ENCODE assay signal across 9 cellular contexts in the genomic region with DNA sequence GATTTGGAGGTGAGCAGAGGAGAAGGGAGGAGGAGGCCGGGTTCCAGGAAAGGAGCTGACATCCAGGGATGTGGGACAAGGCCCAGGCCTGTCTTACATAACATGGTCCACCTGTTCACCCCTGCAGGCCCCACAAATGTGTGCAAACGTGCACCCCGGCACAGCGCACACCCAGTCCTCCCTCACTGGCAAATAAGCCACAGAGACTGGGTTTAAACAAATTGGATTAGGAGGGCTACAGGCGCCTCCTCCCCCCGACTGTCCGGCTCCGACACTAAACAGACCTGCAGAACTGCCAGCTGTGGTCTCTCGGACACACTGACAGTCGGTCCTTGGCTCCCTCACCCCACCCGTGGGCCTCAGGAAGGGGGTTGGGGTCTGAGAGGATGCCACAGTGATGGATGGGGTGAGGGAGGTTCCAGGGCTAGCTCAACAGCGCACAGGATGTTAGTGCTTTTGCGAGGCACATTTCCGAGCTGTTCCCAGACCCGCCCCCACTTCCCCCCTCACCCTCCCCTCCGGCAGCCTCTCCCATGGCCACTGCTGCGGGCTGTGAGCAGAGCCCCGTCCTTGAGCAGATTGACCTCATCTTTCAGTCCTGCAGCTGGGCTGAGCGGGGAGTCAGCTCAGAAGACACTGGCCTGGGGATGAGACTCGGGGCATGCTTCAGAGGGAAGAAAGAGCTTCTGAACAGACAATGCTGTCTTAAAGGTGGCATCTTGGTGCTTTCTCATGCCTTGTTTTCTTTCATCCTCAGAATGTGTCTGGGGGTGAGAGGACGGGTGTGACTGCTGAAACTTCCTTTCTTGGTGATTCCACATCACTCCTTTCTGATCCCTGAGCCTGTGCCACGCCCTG. TPM values are rescaled to one million over a fixed set of nuclear protein-coding genes. Genes with fewer than 3 reads are reported as not detected.
DNase-seq lines count a peak whose midpoint lies in the region; ATAC-seq, FAIRE-seq and TF ChIP-seq lines count a peak whose summit lies in the region.
"Had no signal": no experiment of that assay in that cellular context is flagged by ENCODE, and none has a peak within 500 bp of the region (broad histone marks: within the 10 kb centered on the region; RNA-seq: fewer than 3 reads in every experiment).

No MANE protein-coding gene starts in this region.

- no peak for TF ChIP-seq CTCF in H1 (IDR thresholded peaks at IDR 0.05; ENCODE audit: control extremely low read depth in 1 of 3, insufficient read depth in 1 of 3, low read depth in 1 of 3, low read length in 3 of 3)
- no peak for TF ChIP-seq CTCF in uterus (IDR thresholded peaks at IDR 0.05)

- no peak overlapping the region for H3K4me2 ChIP-seq in H1 (ENCODE audit: insufficient read depth in 1 of 2, low read depth in 2 of 2, low read length in 2 of 2)

- DNase-seq in activated naive CD4-positive, alpha-beta T cell treated with anti-CD3 and anti-CD28 coated beads for 36 hours, result peak; percentile 38
- DNase-seq in activated naive CD4-positive, alpha-beta T cell treated with anti-CD3 and anti-CD28 coated beads, Interleukin-2, amount 50 U/mL, for 16 hours, result no peak
- no peak for DNase-seq in H1 (ENCODE audit: low read depth in 1 of 2, low spot score in 2 of 2)
- peak; percentile 90 to 92 for DNase-seq in uterus
- DNase-seq in activated CD4-positive, alpha-beta T cell treated with anti-CD3 and anti-CD28 coated beads for 1 hour, result no peak

- H4K91ac ChIP-seq in H1 (replicated peaks; ENCODE audit: insufficient read length, low read length), result peak overlapping the region; percentile 48

- no peak overlapping the region; the same call in 1 of the 2 replicates for H2AK5ac ChIP-seq in H1 (ENCODE audit: low read depth, low read length)

- H3K4ac ChIP-seq in H1 (replicated peaks; ENCODE audit: insufficient read length, low read depth, low read length), result no peak overlapping the region

- no peak overlapping the region for H3K27ac ChIP-seq in H1 (ENCODE audit: low read depth, low read length)
- H3K27ac ChIP-seq in mesodermal cell (ENCODE audit: low read depth, low read length, severe bottlenecking), result peak overlapping the region; percentile 91
- peak overlapping the region; percentile 99 for H3K27ac ChIP-seq in uterus

- H3K14ac ChIP-seq in H1 (ENCODE audit: insufficient read length), result no peak overlapping the region

- H3K4me3 Mint-ChIP-seq in activated naive CD4-positive, alpha-beta T cell treated with anti-CD3 and anti-CD28 coated beads for 36 hours, result no peak overlapping the region

- no peak overlapping the region for H3K23ac ChIP-seq in H1 (ENCODE audit: insufficient read length)

- H3K18ac ChIP-seq in H1 (ENCODE audit: extremely low read depth, low read length), result no peak overlapping the region

- H3K56ac ChIP-seq in H1 (replicated peaks; ENCODE audit: insufficient read length, low read depth, low read length), result no peak overlapping the region

- peak overlapping the region; percentile 24; the same call in 1 of the 2 replicates for H2BK5ac ChIP-seq in H1 (ENCODE audit: low read depth, low read length)

- peak overlapping the region; percentile 82; the same call in 1 of the 2 replicates for H2BK20ac ChIP-seq in H1 (ENCODE audit: low read length)

- H3K79me2 ChIP-seq in H1 (ENCODE audit: control insufficient read depth in 1 of 2, insufficient read depth in 2 of 2, low read length in 2 of 2), result no peaks in the 10 kb centered on the region

- WGBS in H1 (ENCODE audit: extremely low coverage in 1 of 2, insufficient coverage in 1 of 2, insufficient read length in 1 of 2, insufficient replicate concordance in 2 of 2, low coverage in 1 of 2, low lambda C conversion rate in 2 of 2, missing lambda C conversion rate in 1 of 2), 2 experiments, result 75% methylated on average over 18 of the region's 22 CpGs; no CpG with 5 or more reads in 1 of the 2 experiments
- 66 to 78% methylated on average over 11 of the region's 22 CpGs for WGBS in mesodermal cell (ENCODE audit: insufficient coverage in 2 of 2), 2 experiments

- H2BK15ac ChIP-seq in H1 (ENCODE audit: low read length), result peak overlapping the region; percentile 89; the same call in 1 of the 2 replicates

- H3K36me3 Mint-ChIP-seq in activated naive CD4-positive, alpha-beta T cell treated with anti-CD3 and anti-CD28 coated beads for 36 hours (ENCODE audit: low read depth), result no peaks in the 10 kb centered on the region

- POLR2A ChIA-PET in H1 (lab: Charles Lee; ENCODE audit: partially characterized antibody), result interaction anchor here (0.6 to 1.3 kb wide), 3 partner anchors 23 to 101 kb away, joined by 3 to 5 read pairs (median 3); no protein-coding TSS in a partner anchor

- H3K79me1 ChIP-seq in H1 (ENCODE audit: low read depth, low read length), result no peaks in the 10 kb centered on the region

- no peak for FAIRE-seq in H1 (lab: Jason Lieb, UNC)

- H3K4me1 Mint-ChIP-seq in activated naive CD4-positive, alpha-beta T cell treated with anti-CD3 and anti-CD28 coated beads for 36 hours (ENCODE audit: low read depth), result peaks cover 14% of the 10 kb centered on the region

- H3K4me3 ChIP-seq in H1 (ENCODE audit: extremely low read depth in 1 of 4, insufficient read depth in 2 of 4, low read depth in 3 of 4, low read length in 4 of 4), result no peak overlapping the region
- H3K4me3 ChIP-seq in mesodermal cell (ENCODE audit: extremely low read depth, insufficient read depth, low read length, poor library complexity, severe bottlenecking), result peak overlapping the region; percentile 14
- no peak overlapping the region for H3K4me3 ChIP-seq in uterus

- H2AFZ ChIP-seq in H1 (ENCODE audit: low read length), result peak overlapping the region; percentile 19; the same call in 1 of the 2 replicates

- H3K23me2 ChIP-seq in H1 (ENCODE audit: low read depth, low read length), result no peaks in the 10 kb centered on the region

- H3K27me3 Mint-ChIP-seq in activated naive CD4-positive, alpha-beta T cell treated with anti-CD3 and anti-CD28 coated beads for 36 hours (ENCODE audit: low read depth), result no peaks in the 10 kb centered on the region

- no peaks in the 10 kb centered on the region for H3K9me3 Mint-ChIP-seq in activated naive CD4-positive, alpha-beta T cell treated with anti-CD3 and anti-CD28 coated beads for 36 hours

- H2BK12ac ChIP-seq in H1 (ENCODE audit: low read depth, low read length), result peak overlapping the region; percentile 84; the same call in 1 of the 2 replicates

- H4K8ac ChIP-seq in H1 (ENCODE audit: extremely low read depth, insufficient read depth, low read length), result no peak overlapping the region

- H3K9me3 ChIP-seq in H1 (ENCODE audit: insufficient read depth in 2 of 2, low read depth in 1 of 2, low read length in 1 of 2) (no peaks in the 10 kb centered on the region), mesodermal cell (ENCODE audit: control insufficient read depth, low read length) (no peaks in the 10 kb centered on the region), uterus (no peaks in the 10 kb centered on the region)

- peak in 1 of 2 experiments; percentile 22; a peak in 1 of 3 replicates for TF ChIP-seq EP300 in H1 (IDR thresholded peaks at IDR 0.05; ENCODE audit: borderline replicate concordance in 1 of 2, low read depth in 2 of 2, low read length in 2 of 2)

- H2BK120ac ChIP-seq in H1 (replicated peaks; ENCODE audit: low read depth, low read length), result no peak overlapping the region

- TF ChIP-seq RAD21 in H1 (IDR thresholded peaks at IDR 0.05 in 1 of 2, conservative IDR thresholded peaks at IDR 0.05 in 1 of 2; ENCODE audit: low read depth in 2 of 2, low read length in 2 of 2), result no peak

- CTCF ChIA-PET in activated naive CD4-positive, alpha-beta T cell treated with anti-CD3 and anti-CD28 coated beads for 36 hours (lab: Charles Lee), result interaction anchor here (0.6 to 3.3 kb wide), 8 partner anchors 10 to 1059 kb away, joined by 3 to 19 read pairs (median 3); no protein-coding TSS in a partner anchor
- CTCF ChIA-PET in H1 (lab: Charles Lee; ENCODE audit: partially characterized antibody), result interaction anchor here (0.6 to 8.7 kb wide), 18 partner anchors 7 to 477 kb away, joined by 3 to 133 read pairs (median 4); a partner anchor contains a TSS

- TF ChIP-seq POLR2A in H1 (IDR thresholded peaks at IDR 0.05; ENCODE audit: control extremely low read depth in 1 of 2, low read depth in 2 of 2, low read length in 2 of 2) (no peak), uterus (IDR thresholded peaks at IDR 0.05) (no peak)

- intact Hi-C loops in activated naive CD4-positive, alpha-beta T cell treated with anti-CD3 and anti-CD28 coated beads for 36 hours (cut with micrococcal nuclease), result no loop called here
- intact Hi-C loops in uterus (cut with DNase I; ENCODE audit: low total_unique reads), result no loop called here

- H3K4me1 ChIP-seq in H1 (replicated peaks in 1 of 4; ENCODE audit: control insufficient read depth in 3 of 4, insufficient read depth in 4 of 4, low read length in 3 of 4), result peaks cover 11 to 33% (median 20%) of the 10 kb centered on the region in 4 experiments
- H3K4me1 ChIP-seq in mesodermal cell (ENCODE audit: control insufficient read depth, insufficient read depth, low read length, poor library complexity, severe bottlenecking), result peaks cover 66% of the 10 kb centered on the region
- H3K4me1 ChIP-seq in uterus, result peaks cover 18 to 19% of the 10 kb centered on the region in 2 donors

- no peaks in the 10 kb centered on the region for H4K20me1 ChIP-seq in H1 (replicated peaks in 1 of 2; ENCODE audit: control insufficient read depth in 1 of 2, insufficient read depth in 2 of 2, low read length in 2 of 2)

- H3K27ac Mint-ChIP-seq in activated naive CD4-positive, alpha-beta T cell treated with anti-CD3 and anti-CD28 coated beads for 36 hours, result no peak overlapping the region

- H3K9ac ChIP-seq in H1 (replicated peaks in 1 of 4; ENCODE audit: extremely low read depth in 1 of 4, low read depth in 3 of 4, low read length in 3 of 4), result peak overlapping the region in 1 of 4 experiments; percentile 18; a peak in 1 of 7 replicates

- no peaks in the 10 kb centered on the region for H3K36me3 ChIP-seq in H1 (ENCODE audit: control insufficient read depth in 2 of 4, insufficient read depth in 4 of 4, low read length in 3 of 4)
- peaks cover 4% of the 10 kb centered on the region for H3K36me3 ChIP-seq in mesodermal cell (ENCODE audit: control insufficient read depth, insufficient read depth, low read length)
- no peaks in the 10 kb centered on the region for H3K36me3 ChIP-seq in uterus

- H4K5ac ChIP-seq in H1 (ENCODE audit: insufficient read length, low read depth, low read length), result no peak overlapping the region

- ATAC-seq in HG03565 (IDR thresholded peaks at IDR 0.05; ENCODE audit: unreplicated experiment), result no peak
- ATAC-seq in GM19395 (IDR thresholded peaks at IDR 0.05; ENCODE audit: unreplicated experiment), result no peak

- no peaks in the 10 kb centered on the region for H3K27me3 ChIP-seq in H1 (replicated peaks in 1 of 4; ENCODE audit: control insufficient read depth in 3 of 4, extremely low read depth in 1 of 4, insufficient read depth in 3 of 4, low read length in 3 of 4)
- H3K27me3 ChIP-seq in uterus, result no peaks in the 10 kb centered on the region

RNA-seq across cellular contexts. Expression of a gene that starts 43.6 kb away (rescaled TPM):
- total RNA-seq in activated naive CD4-positive, alpha-beta T cell treated with anti-CD3 and anti-CD28 coated beads for 36 hours, result not detected
- not detected in 2 replicates for total RNA-seq in H1 (2021; fragmentation: NEBNext Ultra II Directional; extraction: Animal tissue kit (Norgen Biotek cat#: 25700))
- 0.18 TPM in 1 of 2 replicates, not detected in the other for polyA plus RNA-seq in H1 (2011; rRNA removed)
- not detected for polyA plus RNA-seq in H1 (2011; cell fraction: cytosol; rRNA removed)
- polyA plus RNA-seq in H1 (2011; cell fraction: nucleus; rRNA removed), result not detected
- polyA plus RNA-seq in H1 (2012, experiment 1 of 2), result not detected in 4 replicates
- polyA plus RNA-seq in H1 (2012, experiment 2 of 2), result not detected
- not detected for polyA plus RNA-seq in H1 (2013, experiment 1 of 2)
- polyA plus RNA-seq in H1 (2013, experiment 2 of 2), result not detected
- polyA minus RNA-seq in H1 (2011; rRNA and poly(A)+ RNA removed), result not detected in 2 replicates
- not detected for polyA minus RNA-seq in H1 (2011; cell fraction: cytosol; rRNA and poly(A)+ RNA removed)
- not detected for polyA minus RNA-seq in H1 (2011; cell fraction: nucleus; rRNA and poly(A)+ RNA removed)
- 1.7 TPM for polyA plus RNA-seq in mesodermal cell (2013, experiment 1 of 2)
- 1.0 TPM for polyA plus RNA-seq in mesodermal cell (2013, experiment 2 of 2)
- 1 to 10 TPM in 2 of 4 donors, not detected in 2; 1.6 to 2.3 TPM for total RNA-seq in uterus
- total RNA-seq: bronchial epithelial cell had no signal

Comparison
In these comparisons a context has a peak if more than half of its experiments do, and no peak if none do; other contexts are left out.
1. DNase-seq: peak in activated naive CD4-positive, alpha-beta T cell treated with anti-CD3 and anti-CD28 coated beads for 36 hours (single experiment) and uterus (2 of 2); none in activated naive CD4-positive, alpha-beta T cell treated with anti-CD3 and anti-CD28 coated beads, Interleukin-2, amount 50 U/mL, for 16 hours (single experiment), H1 (0 of 2) and activated CD4-positive, alpha-beta T cell treated with anti-CD3 and anti-CD28 coated beads for 1 hour (single experiment).